23 cellular contexts compared by ENCODE assay signal in the genomic region with DNA sequence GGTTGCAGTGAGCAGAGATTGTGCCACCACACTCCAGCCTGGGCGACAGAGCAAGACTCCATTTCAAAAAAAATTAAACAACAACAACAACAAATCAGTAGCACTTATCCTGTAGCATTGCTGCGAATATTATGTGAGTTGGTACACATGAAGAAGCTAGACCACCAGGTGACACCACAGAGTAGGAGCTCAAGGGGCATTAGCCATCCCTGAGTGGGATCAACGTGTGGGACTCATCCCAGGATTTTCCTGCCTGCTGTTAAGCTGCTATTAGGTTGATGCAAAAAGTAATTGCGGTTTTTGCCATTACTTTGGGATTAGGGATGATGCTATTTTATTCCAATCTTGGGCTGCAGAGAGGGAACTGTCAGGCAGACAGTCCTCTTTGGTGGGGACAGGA. TPM values are rescaled to one million over a fixed set of nuclear protein-coding genes. Genes with fewer than 3 reads are reported as not detected.
"Had no signal": no experiment of that assay in that cellular context is flagged by ENCODE, and none has a peak within 500 bp of the region (broad histone marks: within the 10 kb centered on the region; RNA-seq: fewer than 3 reads in every experiment).

No MANE protein-coding gene starts in this region.

- H3K27me3 ChIP-seq: gastrocnemius medialis, testis, tibial nerve, vagina had no signal

- H3K9me3 ChIP-seq: gastrocnemius medialis, sigmoid colon, testis, tibial nerve, upper lobe of right lung, vagina had no signal

- H3K9me3 Mint-ChIP-seq: dendritic cell treated with granulocyte-macrophage colony-stimulating factor and Interleukin-4, amounts not matched to agents 40 ng/mL and 50 ng/mL, for 4 days; mesothelial cell of epicardium; natural killer cell; stimulated activated naive B cell treated with anti-CD40 and anti-IgM and Interleukin-4, amounts not matched to agents 10 μg/mL and 1 μg/mL and 100 μg/mL, for 72 hours; stimulated activated naive CD8-positive, alpha-beta T cell treated with anti-CD3 and anti-CD28 coated beads, Interleukin-15, amount 100 ng/mL, for 72 hours had no signal

- DNase-seq: gastrocnemius medialis; islet precursor cell; mammary epithelial cell; natural killer cell; posterior cingulate gyrus; sigmoid colon; stimulated activated CD4-positive, alpha-beta T cell treated with anti-CD3 and anti-CD28 coated beads, Interleukin-2, amount 100 ng/mL, for 24 hours; stimulated activated CD4-positive, alpha-beta T cell treated with anti-CD3 and anti-CD28 coated beads, Interleukin-4, amount 100 ng/mL, for 4 hours; stimulated activated naive B cell treated with anti-CD40 and anti-IgM and Interleukin-4, amounts not matched to agents 10 μg/mL and 1 μg/mL and 100 μg/mL, for 72 hours; stimulated activated naive CD8-positive, alpha-beta T cell treated with anti-CD3 and anti-CD28 coated beads, Interleukin-15, amount 100 ng/mL, for 72 hours; testis; upper lobe of right lung had no signal

- H3K27ac ChIP-seq: gastrocnemius medialis, sigmoid colon, skin epidermis, testis, tibial nerve, upper lobe of right lung, vagina had no signal

- H3K27ac Mint-ChIP-seq: dendritic cell treated with granulocyte-macrophage colony-stimulating factor and Interleukin-4, amounts not matched to agents 40 ng/mL and 50 ng/mL, for 4 days; mesothelial cell of epicardium; natural killer cell; stimulated activated naive B cell treated with anti-CD40 and anti-IgM and Interleukin-4, amounts not matched to agents 10 μg/mL and 1 μg/mL and 100 μg/mL, for 72 hours; stimulated activated naive CD8-positive, alpha-beta T cell treated with anti-CD3 and anti-CD28 coated beads, Interleukin-15, amount 100 ng/mL, for 72 hours had no signal

- H3K4me1 ChIP-seq: testis, tibial nerve, upper lobe of right lung, vagina had no signal

- H3K4me1 Mint-ChIP-seq: mesothelial cell of epicardium; stimulated activated naive B cell treated with anti-CD40 and anti-IgM and Interleukin-4, amounts not matched to agents 10 μg/mL and 1 μg/mL and 100 μg/mL, for 72 hours had no signal

- H3K4me3 Mint-ChIP-seq: dendritic cell treated with granulocyte-macrophage colony-stimulating factor and Interleukin-4, amounts not matched to agents 40 ng/mL and 50 ng/mL, for 4 days; mesothelial cell of epicardium; natural killer cell; neural crest cell; stimulated activated naive B cell treated with anti-CD40 and anti-IgM and Interleukin-4, amounts not matched to agents 10 μg/mL and 1 μg/mL and 100 μg/mL, for 72 hours; stimulated activated naive CD8-positive, alpha-beta T cell treated with anti-CD3 and anti-CD28 coated beads, Interleukin-15, amount 100 ng/mL, for 72 hours had no signal

- H3K4me3 ChIP-seq: gastrocnemius medialis, sigmoid colon, skin epidermis, testis, tibial nerve, upper lobe of right lung, vagina had no signal

- H3K36me3 ChIP-seq: gastrocnemius medialis, sigmoid colon, tibial nerve, upper lobe of right lung, vagina had no signal

- H3K27me3 Mint-ChIP-seq: dendritic cell treated with granulocyte-macrophage colony-stimulating factor and Interleukin-4, amounts not matched to agents 40 ng/mL and 50 ng/mL, for 4 days; stimulated activated naive CD8-positive, alpha-beta T cell treated with anti-CD3 and anti-CD28 coated beads, Interleukin-15, amount 100 ng/mL, for 72 hours had no signal

- H3K36me3 Mint-ChIP-seq: mesothelial cell of epicardium; natural killer cell; stimulated activated naive B cell treated with anti-CD40 and anti-IgM and Interleukin-4, amounts not matched to agents 10 μg/mL and 1 μg/mL and 100 μg/mL, for 72 hours had no signal

RNA-seq across cellular contexts. Expression of gene OTOA, which starts 47.2 kb away (rescaled TPM):
- total RNA-seq: lower leg skin, pulmonary artery endothelial cell, vagina had no signal
- polyA plus RNA-seq: esophagus had no signal

RNA-seq across cellular contexts. Expression of gene IGSF6, which starts 58.5 kb away (rescaled TPM):
- total RNA-seq: mammary epithelial cell, mesothelial cell of epicardium, myocyte, neural crest cell, osteocyte, pulmonary artery endothelial cell had no signal
- polyA plus RNA-seq: mammary epithelial cell had no signal
